In the genomic region with DNA sequence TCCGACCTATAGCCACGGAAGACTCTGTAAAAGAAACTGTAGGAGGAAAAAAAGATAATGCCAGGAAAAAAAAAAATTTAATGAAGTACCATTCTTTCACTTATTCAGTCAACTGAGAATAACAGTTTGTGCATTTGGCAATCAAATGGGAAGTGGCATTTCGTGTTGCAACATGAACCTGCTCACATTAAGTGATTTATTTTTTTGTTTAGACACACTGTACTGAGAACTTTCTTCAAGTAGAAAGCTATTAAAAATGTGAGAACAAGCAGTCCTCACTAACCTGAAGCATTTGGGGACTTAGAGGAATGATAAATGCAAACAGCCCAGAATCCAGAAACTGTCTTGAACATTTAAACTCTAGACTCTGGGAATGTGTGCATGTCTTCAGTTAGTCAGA, we compare ENCODE assay signal across 13 cellular contexts.
A peak's percentile ranks its signal among the peaks of the same experiment; 100 is the strongest.
DNase-seq lines count a peak whose midpoint lies in the region; ATAC-seq, FAIRE-seq and TF ChIP-seq lines count a peak whose summit lies in the region.
"Had no signal": no experiment of that assay in that cellular context is flagged by ENCODE, and none has a peak within 500 bp of the region (broad histone marks: within the 10 kb centered on the region; RNA-seq: fewer than 3 reads in every experiment).

No MANE protein-coding gene starts in this region.

- TF ChIP-seq CTCF in left ventricle myocardium inferior (IDR thresholded peaks at IDR 0.05; ENCODE audit: borderline replicate concordance) (no peak), coronary artery (IDR thresholded peaks at IDR 0.05) (no peak), neutrophil (IDR thresholded peaks at IDR 0.05) (no peak), vagina (IDR thresholded peaks at IDR 0.05) (no peak)
- TF ChIP-seq CTCF in CD8-positive, alpha-beta T cell (IDR thresholded peaks at IDR 0.05) = no peak

- H3K4me3 Mint-ChIP-seq in CD8-positive, alpha-beta T cell = no peak overlapping the region

- H3K9me3 ChIP-seq in left ventricle myocardium inferior (replicated peaks) (no peaks in the 10 kb centered on the region), neutrophil (no peaks in the 10 kb centered on the region), vagina (no peaks in the 10 kb centered on the region)
- no peaks in the 10 kb centered on the region for H3K9me3 ChIP-seq in CD8-positive, alpha-beta T cell (ENCODE audit: low read length)
- H3K9me3 ChIP-seq: heart left ventricle had no signal

- no peak for FAIRE-seq in HTR-8/SVneo (lab: Jason Lieb, UNC)
- FAIRE-seq: TTC549 had no signal

- POLR2A ChIA-PET in CD8-positive, alpha-beta T cell (lab: Charles Lee) = no interaction called here

- peaks cover 32% of the 10 kb centered on the region for H3K4me1 Mint-ChIP-seq in CD8-positive, alpha-beta T cell (ENCODE audit: low read depth)

- TF ChIP-seq POLR2A in vagina (IDR thresholded peaks at IDR 0.05) = no peak

- H3K27ac ChIP-seq in left ventricle myocardium inferior (replicated peaks) (peak overlapping the region; percentile 51), coronary artery (peak overlapping the region; percentile 33 to 79), neutrophil (peak overlapping the region; percentile 93), vagina (peak overlapping the region; percentile 88)
- H3K27ac ChIP-seq in CD8-positive, alpha-beta T cell (ENCODE audit: low read depth, low read length) = no peak overlapping the region

- H3K36me3 ChIP-seq in left ventricle myocardium inferior = no peaks in the 10 kb centered on the region
- no peaks in the 10 kb centered on the region for H3K36me3 ChIP-seq in neutrophil
- H3K36me3 ChIP-seq in vagina = no peaks in the 10 kb centered on the region
- H3K36me3 ChIP-seq in CD8-positive, alpha-beta T cell (ENCODE audit: insufficient read depth, low read length) = no peaks in the 10 kb centered on the region
- H3K36me3 ChIP-seq: heart left ventricle had no signal

- H3K4me1 ChIP-seq in left ventricle myocardium inferior = peaks cover 38% of the 10 kb centered on the region
- peaks cover 73 to 97% of the 10 kb centered on the region in 2 experiments for H3K4me1 ChIP-seq in neutrophil (ENCODE audit: control insufficient read depth in 1 of 2, insufficient read depth in 1 of 2, low read depth in 1 of 2, low read length in 1 of 2)
- peaks cover 88% of the 10 kb centered on the region for H3K4me1 ChIP-seq in vagina
- H3K4me1 ChIP-seq in CD8-positive, alpha-beta T cell (ENCODE audit: insufficient read depth, low read length) = peaks cover 10% of the 10 kb centered on the region

- H3K4me3 ChIP-seq in left ventricle myocardium inferior = no peak overlapping the region
- no peak overlapping the region for H3K4me3 ChIP-seq in coronary artery
- peak overlapping the region; percentile 40 to 41 for H3K4me3 ChIP-seq in neutrophil (ENCODE audit: low read depth in 1 of 2, low read length in 1 of 2)
- no peak overlapping the region for H3K4me3 ChIP-seq in vagina
- no peak overlapping the region for H3K4me3 ChIP-seq in CD8-positive, alpha-beta T cell (ENCODE audit: low read depth, low read length)
- H3K4me3 ChIP-seq: heart left ventricle had no signal

- CTCF ChIA-PET in CD8-positive, alpha-beta T cell (lab: Charles Lee) = no interaction called here

- H3K36me3 Mint-ChIP-seq in CD8-positive, alpha-beta T cell = peaks cover 2% of the 10 kb centered on the region

- H3K27me3 Mint-ChIP-seq in CD8-positive, alpha-beta T cell (ENCODE audit: low read depth) = no peaks in the 10 kb centered on the region

- DNase-seq in left ventricle myocardium inferior (no peak), Right ventricle myocardium inferior (ENCODE audit: missing footprints) (no peak), coronary artery (ENCODE audit: low spot score) (no peak), vagina (ENCODE audit: extremely low spot score in 2 of 2) (no peak), HTR-8/SVneo (ENCODE audit: insufficient read length, low spot score) (no peak)
- DNase-seq in CD8-positive, alpha-beta T cell = no peak
- DNase-seq: central memory CD4-positive, alpha-beta T cell; heart left ventricle; NCI-H1092 treated with DMSO at 0.1 percent for 48 hours; stimulated activated naive CD4-positive, alpha-beta T cell treated with Interleukin-2 at 50 U/mL for 16 hours had no signal

- H3K27ac Mint-ChIP-seq in CD8-positive, alpha-beta T cell = no peak overlapping the region

- H3K27me3 ChIP-seq in left ventricle myocardium inferior (ENCODE audit: low read depth) = no peaks in the 10 kb centered on the region
- no peaks in the 10 kb centered on the region for H3K27me3 ChIP-seq in neutrophil
- H3K27me3 ChIP-seq in vagina = no peaks in the 10 kb centered on the region
- H3K27me3 ChIP-seq in CD8-positive, alpha-beta T cell (ENCODE audit: insufficient read depth, low read length) = no peaks in the 10 kb centered on the region
- H3K27me3 ChIP-seq: heart left ventricle had no signal

- intact Hi-C loops in left ventricle myocardium inferior (cut with micrococcal nuclease) = no loop called here
- intact Hi-C loops in Right ventricle myocardium inferior (cut with DNase I) = no loop called here
- intact Hi-C loops in vagina (cut with DNase I) = no loop called here
- intact Hi-C loops in CD8-positive, alpha-beta T cell (cut with DNase I, micrococcal nuclease) = loop anchor here (5.0 to 10.0 kb wide), 2 partner anchors 68 to 470 kb away; a partner anchor contains a TSS

- H3K9me3 Mint-ChIP-seq in CD8-positive, alpha-beta T cell = no peaks in the 10 kb centered on the region

- no peak for ATAC-seq in Right ventricle myocardium inferior
- no peak for ATAC-seq in CD8-positive, alpha-beta T cell
- ATAC-seq in HG02852 (IDR thresholded peaks at IDR 0.05; ENCODE audit: unreplicated experiment) = no peak

Comparison
In these comparisons a context has a peak if more than half of its experiments do, and no peak if none do; other contexts are left out.
1. H3K4me3 ChIP-seq: peak in neutrophil (2 of 2); none in left ventricle myocardium inferior (single experiment), coronary artery (single experiment), vagina (0 of 2) and CD8-positive, alpha-beta T cell (single experiment).
2. intact Hi-C loops: an anchor here in CD8-positive, alpha-beta T cell (5.0 to 10.0 kb wide); none called in left ventricle myocardium inferior, Right ventricle myocardium inferior and vagina.